In the genomic region with DNA sequence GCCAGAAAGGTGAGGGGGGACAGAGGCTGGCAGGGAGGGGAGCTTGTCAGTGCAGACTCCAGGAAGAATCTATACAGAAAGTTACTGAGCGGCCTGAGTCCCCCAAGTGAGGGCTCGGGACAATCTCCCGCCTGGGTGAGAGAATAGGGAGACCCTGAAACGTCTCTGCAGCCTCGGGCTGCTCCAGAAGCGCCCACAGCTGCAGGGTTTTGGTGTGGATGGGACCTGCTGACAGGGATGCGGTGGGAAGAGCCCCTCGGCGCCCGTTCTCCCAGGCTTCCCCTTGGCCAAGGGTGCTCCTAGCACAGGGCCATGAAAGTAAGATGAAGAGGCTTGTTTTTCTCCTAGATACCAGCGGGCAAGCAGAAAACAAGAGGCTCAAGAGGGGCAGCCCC, we compare ENCODE assay signal across 8 cellular contexts. TPM values are rescaled to one million over a fixed set of nuclear protein-coding genes. Genes with fewer than 3 reads are reported as not detected.
DNase-seq lines count a peak whose midpoint lies in the region; ATAC-seq, FAIRE-seq and TF ChIP-seq lines count a peak whose summit lies in the region.

No MANE protein-coding gene starts in this region.

- ATAC-seq in HepG2 (peak; percentile 13), HG02884 (IDR thresholded peaks at IDR 0.05; ENCODE audit: unreplicated experiment) (no peak), GM21360 (IDR thresholded peaks at IDR 0.05; ENCODE audit: unreplicated experiment) (no peak)

- H3K27ac ChIP-seq in HepG2 (ENCODE audit: extremely low read length, insufficient read depth, low read length) = peak overlapping the region; percentile 82

- H3K36me3 ChIP-seq in adipocyte (ENCODE audit: control insufficient read depth, insufficient read depth, low read length, severe bottlenecking) (peaks cover 16% of the 10 kb centered on the region), HepG2 (replicated peaks in 1 of 2; ENCODE audit: control insufficient read depth in 1 of 2, insufficient read depth in 2 of 2, low read length in 2 of 2) (peaks cover 4 to 34% of the 10 kb centered on the region in 2 experiments)

- peaks cover 56% of the 10 kb centered on the region for H3K4me1 Mint-ChIP-seq in activated naive CD4-positive, alpha-beta T cell treated with anti-CD3 and anti-CD28 coated beads, Interleukin-2, amount 50 U/mL, for 24 hours
- H3K4me1 Mint-ChIP-seq in type B pancreatic cell (ENCODE audit: unreplicated experiment) = peaks cover 21% of the 10 kb centered on the region

- TF ChIP-seq EP300 in HepG2 (IDR thresholded peaks at IDR 0.05; ENCODE audit: low read depth in 2 of 2, low read length in 2 of 2) (no peak), HepG2 (CRISPR knock-in tag; IDR thresholded peaks at IDR 0.05; ENCODE audit: borderline replicate concordance) (no peak)

- intact Hi-C loops in HepG2 (cut with micrococcal nuclease; ENCODE audit: unreplicated experiment) = loop anchor here (5.0 kb wide), 1 partner anchor 135 kb away; the partner anchor contains the start of gene C11orf86

- FAIRE-seq in HepG2 (lab: Jason Lieb, UNC) = no peak

- H3K9ac ChIP-seq in adipocyte (ENCODE audit: low read length) (peak overlapping the region; percentile 99), HepG2 (ENCODE audit: insufficient read depth, low read depth, low read length) (peak overlapping the region; percentile 96)

- no peaks in the 10 kb centered on the region for H3K27me3 Mint-ChIP-seq in activated naive CD4-positive, alpha-beta T cell treated with anti-CD3 and anti-CD28 coated beads, Interleukin-2, amount 50 U/mL, for 24 hours
- H3K27me3 Mint-ChIP-seq in type B pancreatic cell = no peaks in the 10 kb centered on the region

- peaks cover 28% of the 10 kb centered on the region for H3K79me2 ChIP-seq in HepG2 (ENCODE audit: insufficient read depth, low read length)

- H3K27me3 ChIP-seq in adipocyte (replicated peaks; ENCODE audit: control insufficient read depth, insufficient read depth, low read length) (no peaks in the 10 kb centered on the region), HepG2 (ENCODE audit: control insufficient read depth in 1 of 2, insufficient read depth in 2 of 2, low read length in 2 of 2) (no peaks in the 10 kb centered on the region; a peak in 1 of 5 replicates)

- CTCF ChIA-PET in HepG2 (lab: Yijun Ruan, JAX; ENCODE audit: low intra/inter-chr PET ratio, low total read pairs) = no interaction called here

- H3K9me3 ChIP-seq in adipocyte (ENCODE audit: control insufficient read depth, low read length) (no peaks in the 10 kb centered on the region), HepG2 (ENCODE audit: low read length) (no peaks in the 10 kb centered on the region)

- 3% methylated on average over 4 of the region's 11 CpGs for WGBS in HepG2 (ENCODE audit: low lambda C conversion rate)

- POLR2A ChIA-PET in HepG2 (lab: Yijun Ruan, JAX) = interaction anchor here (1.0 to 4.2 kb wide), 17 partner anchors 8 to 529 kb away, joined by 3 to 24 read pairs (median 4); partner anchors contain the start of genes DPP3, MRPL11, PC and RBM4B

- BruUV-seq in HepG2 (replicated peaks; lab: Mats Ljungman, UMichigan) = no TSS peak

- H3K4me2 ChIP-seq in HepG2 (ENCODE audit: low read depth, low read length) = peak overlapping the region; percentile 95

- peaks cover 6% of the 10 kb centered on the region; the same call in 1 of the 2 replicates for H4K20me1 ChIP-seq in HepG2 (ENCODE audit: insufficient read depth, low read length)

- H3K4me3 ChIP-seq in adipocyte (ENCODE audit: low read length) (peak overlapping the region; percentile 99), HepG2 (replicated peaks in 1 of 3; ENCODE audit: insufficient read depth in 1 of 3, low read depth in 2 of 3, low read length in 3 of 3) (peak overlapping the region; percentile 87 to 99 (median 87))

- H3K4me1 ChIP-seq in adipocyte (ENCODE audit: control insufficient read depth, insufficient read depth, low read length) = peaks cover 35% of the 10 kb centered on the region
- peaks cover 28% of the 10 kb centered on the region for H3K4me1 ChIP-seq in HepG2 (ENCODE audit: insufficient read depth, low read length)

- TF ChIP-seq CTCF in HepG2 (CRISPR knock-in tag; IDR thresholded peaks at IDR 0.05) (no peak), type B pancreatic cell (conservative IDR thresholded peaks at IDR 0.05) (no peak)

- H3K4me3 Mint-ChIP-seq in activated naive CD4-positive, alpha-beta T cell treated with anti-CD3 and anti-CD28 coated beads, Interleukin-2, amount 50 U/mL, for 24 hours = peak overlapping the region; percentile 98
- H3K4me3 Mint-ChIP-seq in type B pancreatic cell = peak overlapping the region; percentile 91

- no peaks in the 10 kb centered on the region for H3K9me3 Mint-ChIP-seq in activated naive CD4-positive, alpha-beta T cell treated with anti-CD3 and anti-CD28 coated beads, Interleukin-2, amount 50 U/mL, for 24 hours
- H3K9me3 Mint-ChIP-seq in type B pancreatic cell = no peaks in the 10 kb centered on the region

- no peak overlapping the region for H2AFZ ChIP-seq in HepG2 (ENCODE audit: low read length)

- TF ChIP-seq RAD21 in HepG2 (CRISPR knock-in tag; IDR thresholded peaks at IDR 0.05) = no peak

- no peak for DNase-seq in activated naive CD4-positive, alpha-beta T cell treated with anti-CD3 and anti-CD28 coated beads, Interleukin-2, amount 50 U/mL, for 16 hours
- DNase-seq in adipocyte (ENCODE audit: low read depth) = no peak
- DNase-seq in HepG2 (ENCODE audit: low spot score) = no peak
- no peak for DNase-seq in type B pancreatic cell (ENCODE audit: extremely low spot score, unreplicated experiment)
- DNase-seq in AG08395 (ENCODE audit: low spot score) = no peak

- in situ Hi-C loops in HepG2 (cut with HindIII; ENCODE audit: extremely low pct_ligation_motif_present, low pct_unique_long_range_greater_than_20kb) = loop anchor here (10.0 to 25.0 kb wide), 3 partner anchors 132 to 430 kb away; partner anchors contain the start of genes C11orf86, CTSF and NPAS4

- no peak for TF ChIP-seq POLR2A in HepG2 (IDR thresholded peaks at IDR 0.05; ENCODE audit: insufficient read depth in 1 of 2, low read depth in 2 of 2, low read length in 2 of 2)

- H3K36me3 Mint-ChIP-seq in activated naive CD4-positive, alpha-beta T cell treated with anti-CD3 and anti-CD28 coated beads, Interleukin-2, amount 50 U/mL, for 24 hours = peaks cover 2% of the 10 kb centered on the region
- peaks cover 4% of the 10 kb centered on the region for H3K36me3 Mint-ChIP-seq in type B pancreatic cell

- peak overlapping the region; percentile 92 for H3K27ac Mint-ChIP-seq in activated naive CD4-positive, alpha-beta T cell treated with anti-CD3 and anti-CD28 coated beads, Interleukin-2, amount 50 U/mL, for 24 hours
- H3K27ac Mint-ChIP-seq in type B pancreatic cell = peak overlapping the region; percentile 91

TF ChIP-seq in HepG2, 621 proteins besides CTCF, POLR2A, EP300 and RAD21 (continues in another document):
- TF ChIP-seq HOXA5 (CRISPR knock-in tag; IDR thresholded peaks at IDR 0.05) = 0 out of 2 replicates have a peak, but pooled peaks have one; percentile 1

RNA-seq across cellular contexts. Expression of gene RCE1, which starts 0.7 kb away (rescaled TPM):
- 8.0 and 22.2 TPM in 2 replicates for total RNA-seq in HepG2 (2016; rRNA removed; fragmentation: Illumina TruSeq; extraction: Trizol)
- total RNA-seq in HepG2 (2016; cell fraction: cytosol; rRNA removed; fragmentation: Illumina TruSeq; extraction: Trizol; ENCODE audit: low read depth) = 5.3 and 5.8 TPM in 2 replicates
- 8.3 and 23.5 TPM in 2 replicates for total RNA-seq in HepG2 (2016; cell fraction: insoluble cytoplasmic fraction; rRNA removed; fragmentation: Illumina TruSeq; extraction: Trizol)
- 9.8 and 10.6 TPM in 2 replicates for total RNA-seq in HepG2 (2016; cell fraction: membrane; rRNA removed; fragmentation: Illumina TruSeq; extraction: Trizol)
- total RNA-seq in HepG2 (2016; cell fraction: nucleus; rRNA removed; fragmentation: Illumina TruSeq; extraction: Trizol) = 18.1 and 22.0 TPM in 2 replicates
- polyA plus RNA-seq in HepG2 (2011; rRNA removed) = 22.4 and 29.3 TPM in 2 replicates
- polyA plus RNA-seq in HepG2 (2011; cell fraction: cytosol; rRNA removed) = 18.4 and 29.0 TPM in 2 replicates
- 56.2 and 66.8 TPM in 2 replicates for polyA plus RNA-seq in HepG2 (2011; cell fraction: nucleus; rRNA removed)
- 14.4 and 22.1 TPM in 2 replicates for polyA plus RNA-seq in HepG2 (2012)
- 5.7 and 6.5 TPM in 2 replicates for polyA plus RNA-seq in HepG2 (2016; cell fraction: cytosol; fragmentation: Illumina TruSeq; extraction: Trizol; ENCODE audit: low read depth)
- polyA plus RNA-seq in HepG2 (2016; cell fraction: insoluble cytoplasmic fraction; fragmentation: Illumina TruSeq; extraction: Trizol; ENCODE audit: low read depth) = 9.5 and 11.9 TPM in 2 replicates
- polyA plus RNA-seq in HepG2 (2016; cell fraction: membrane; fragmentation: Illumina TruSeq; extraction: Trizol; ENCODE audit: low read depth) = 8.8 and 9.5 TPM in 2 replicates
- polyA plus RNA-seq in HepG2 (2016; cell fraction: nucleus; fragmentation: Illumina TruSeq; extraction: Trizol; ENCODE audit: insufficient read depth, low read depth) = 41.3 and 46.5 TPM in 2 replicates
- polyA minus RNA-seq in HepG2 (2011; rRNA and poly(A)+ RNA removed; ENCODE audit: low replicate concordance) = 40.2 and 41.8 TPM in 2 replicates
- polyA minus RNA-seq in HepG2 (2011; cell fraction: cytosol; rRNA and poly(A)+ RNA removed) = 11.0 and 11.1 TPM in 2 replicates
- 16.7 and 18.8 TPM in 2 replicates for polyA minus RNA-seq in HepG2 (2011; cell fraction: nucleus; rRNA and poly(A)+ RNA removed)
- 25.0 and 29.9 TPM in 2 replicates for total RNA-seq in type B pancreatic cell (ENCODE audit: low replicate concordance)

RNA-seq across cellular contexts. Expression of gene LRFN4, which starts 14.4 kb away (rescaled TPM):
- total RNA-seq in HepG2 (2016; rRNA removed; fragmentation: Illumina TruSeq; extraction: Trizol) (4.4 and 6.8 TPM in 2 replicates), type B pancreatic cell (ENCODE audit: low replicate concordance) (10.1 and 28.5 TPM in 2 replicates)
- 1.1 TPM in 2 replicates for total RNA-seq in HepG2 (2016; cell fraction: cytosol; rRNA removed; fragmentation: Illumina TruSeq; extraction: Trizol; ENCODE audit: low read depth)
- total RNA-seq in HepG2 (2016; cell fraction: insoluble cytoplasmic fraction; rRNA removed; fragmentation: Illumina TruSeq; extraction: Trizol) = 3.5 and 6.4 TPM in 2 replicates
- total RNA-seq in HepG2 (2016; cell fraction: membrane; rRNA removed; fragmentation: Illumina TruSeq; extraction: Trizol) = 4.1 and 5.5 TPM in 2 replicates
- total RNA-seq in HepG2 (2016; cell fraction: nucleus; rRNA removed; fragmentation: Illumina TruSeq; extraction: Trizol) = 2.9 and 5.5 TPM in 2 replicates
- 1.3 and 2.4 TPM in 2 replicates for polyA plus RNA-seq in HepG2 (2011; rRNA removed)
- polyA plus RNA-seq in HepG2 (2011; cell fraction: cytosol; rRNA removed) = 1.7 and 3.3 TPM in 2 replicates
- 7.1 and 9.6 TPM in 2 replicates for polyA plus RNA-seq in HepG2 (2011; cell fraction: nucleus; rRNA removed)
- polyA plus RNA-seq in HepG2 (2012) = 1.2 and 2.5 TPM in 2 replicates
- 1.4 and 1.5 TPM in 2 replicates for polyA plus RNA-seq in HepG2 (2016; cell fraction: cytosol; fragmentation: Illumina TruSeq; extraction: Trizol; ENCODE audit: low read depth)
- polyA plus RNA-seq in HepG2 (2016; cell fraction: insoluble cytoplasmic fraction; fragmentation: Illumina TruSeq; extraction: Trizol; ENCODE audit: low read depth) = 3.8 and 4.4 TPM in 2 replicates
- polyA plus RNA-seq in HepG2 (2016; cell fraction: membrane; fragmentation: Illumina TruSeq; extraction: Trizol; ENCODE audit: low read depth) = 3.3 and 4.1 TPM in 2 replicates
- 7.3 and 8.5 TPM in 2 replicates for polyA plus RNA-seq in HepG2 (2016; cell fraction: nucleus; fragmentation: Illumina TruSeq; extraction: Trizol; ENCODE audit: insufficient read depth, low read depth)
- 3.9 and 38.9 TPM in 2 replicates for polyA minus RNA-seq in HepG2 (2011; rRNA and poly(A)+ RNA removed; ENCODE audit: low replicate concordance)
- 2.7 and 3.0 TPM in 2 replicates for polyA minus RNA-seq in HepG2 (2011; cell fraction: cytosol; rRNA and poly(A)+ RNA removed)
- 1.1 and 1.5 TPM in 2 replicates for polyA minus RNA-seq in HepG2 (2011; cell fraction: nucleus; rRNA and poly(A)+ RNA removed)
